In genomic region chr5:117497626-117498025, GRCh38 we compare ENCODE assay signal across 32 cellular contexts.
"Had no signal": no experiment of that assay in that cellular context is flagged by ENCODE, and none has a peak within 500 bp of the region (broad histone marks: within the 10 kb centered on the region; RNA-seq: fewer than 3 reads in every experiment).

No MANE protein-coding gene starts in this region.

- H3K4me3 ChIP-seq: adrenal gland, breast epithelium, MG63, Peyer's patch, SJCRH30 had no signal

- H3K4me2 ChIP-seq: KMS-11, SK-N-SH had no signal

- H3K4me1 Mint-ChIP-seq: activated naive CD4-positive, alpha-beta T cell treated with anti-CD3 and anti-CD28 coated beads, Interleukin-2, amount 10 ng/mL, durations not matched to agents 7 days and 5 days; activated naive CD8-positive, alpha-beta T cell treated with anti-CD3 and anti-CD28 coated beads for 36 hours had no signal

- H3K27me3 ChIP-seq: adrenal gland, breast epithelium, MG63, Peyer's patch, SJCRH30 had no signal

- H3K4me3 Mint-ChIP-seq: activated CD8-positive, alpha-beta T cell treated with anti-CD3 and anti-CD28 coated beads for 36 hours; activated naive CD4-positive, alpha-beta T cell treated with anti-CD3 and anti-CD28 coated beads, Interleukin-2, amount 10 ng/mL, durations not matched to agents 7 days and 5 days; activated naive CD8-positive, alpha-beta T cell treated with anti-CD3 and anti-CD28 coated beads for 36 hours; activated T-cell treated with anti-CD3 and anti-CD28 coated beads, Interleukin-2, amount 50 U/mL, for 72 hours had no signal

- H3K4me1 ChIP-seq: adrenal gland, breast epithelium, Peyer's patch, SJCRH30 had no signal

- H3K27ac ChIP-seq: adrenal gland, breast epithelium, KMS-11, Peyer's patch, RWPE1, SJCRH30, VCaP had no signal

- ATAC-seq: activated CD8-positive, alpha-beta T cell treated with anti-CD3 and anti-CD28 coated beads for 36 hours; activated T-cell treated with anti-CD3 and anti-CD28 coated beads, Interleukin-2, amount 50 U/mL, for 72 hours had no signal

- H3K27ac Mint-ChIP-seq: activated CD8-positive, alpha-beta T cell treated with anti-CD3 and anti-CD28 coated beads for 36 hours; activated naive CD4-positive, alpha-beta T cell treated with anti-CD3 and anti-CD28 coated beads, Interleukin-2, amount 10 ng/mL, durations not matched to agents 7 days and 5 days; activated naive CD8-positive, alpha-beta T cell treated with anti-CD3 and anti-CD28 coated beads for 36 hours; activated T-cell treated with anti-CD3 and anti-CD28 coated beads, Interleukin-2, amount 50 U/mL, for 72 hours; activated T-helper 2 cell treated with anti-CD3 and anti-CD28 coated beads, Interferon-gamma antibody, Interleukin-2, Interleukin-4, amounts not matched to agents 10 μg/mL and 5 μg/mL and 100 μg/mL, durations not matched to agents 14 hours and 24 hours and 36 hours had no signal

- H3K9me3 Mint-ChIP-seq: activated naive CD4-positive, alpha-beta T cell treated with anti-CD3 and anti-CD28 coated beads, Interleukin-2, amount 10 ng/mL, durations not matched to agents 7 days and 5 days; activated T-helper 2 cell treated with anti-CD3 and anti-CD28 coated beads, Interferon-gamma antibody, Interleukin-2, Interleukin-4, amounts not matched to agents 10 μg/mL and 5 μg/mL and 100 μg/mL, durations not matched to agents 14 hours and 24 hours and 36 hours had no signal

- H3K9ac ChIP-seq: KMS-11, SK-N-SH had no signal

- H3K36me3 Mint-ChIP-seq: activated naive CD4-positive, alpha-beta T cell treated with anti-CD3 and anti-CD28 coated beads, Interleukin-2, amount 10 ng/mL, durations not matched to agents 7 days and 5 days; activated naive CD8-positive, alpha-beta T cell treated with anti-CD3 and anti-CD28 coated beads for 36 hours had no signal

- H3K27me3 Mint-ChIP-seq: activated CD8-positive, alpha-beta T cell treated with anti-CD3 and anti-CD28 coated beads for 36 hours; activated naive CD4-positive, alpha-beta T cell treated with anti-CD3 and anti-CD28 coated beads, Interleukin-2, amount 10 ng/mL, durations not matched to agents 7 days and 5 days; activated naive CD8-positive, alpha-beta T cell treated with anti-CD3 and anti-CD28 coated beads for 36 hours had no signal

- DNase-seq: activated CD4-positive, alpha-beta T cell treated with anti-CD3 and anti-CD28 coated beads, Interleukin-2, amount 50 U/mL, for 1 hour; activated CD4-positive, CD25-positive, alpha-beta regulatory T cell; activated CD8-positive, alpha-beta memory T cell treated with anti-CD3 and anti-CD28 coated beads, Interleukin-2, amount 50 U/mL, for 4 hours; activated CD8-positive, alpha-beta T cell treated with anti-CD3 and anti-CD28 coated beads for 36 hours; activated gamma-delta T cell treated with Interleukin-2 at 50 U/mL for 16 hours; activated naive CD4-positive, alpha-beta T cell treated with anti-CD3 and anti-CD28 coated beads, Interleukin-2, amount 10 ng/mL, durations not matched to agents 7 days and 5 days; activated naive CD8-positive, alpha-beta T cell treated with anti-CD3 and anti-CD28 coated beads for 36 hours; activated T-cell treated with anti-CD3 and anti-CD28 coated beads, Interleukin-2, amount 50 U/mL, for 72 hours; adrenal gland; anterior cingulate cortex; MG63; MV-4-11; NCI-H1092 treated with DMSO at 0.1 percent for 48 hours; NCI-H1417 treated with DMSO at 0.1 percent for 48 hours; NCI-H1694 treated with DMSO at 0.1 percent for 48 hours; NCI-H2029 treated with DMSO at 0.1 percent for 48 hours; NCI-H345; NCI-H510A; NCI-H526 treated with DMSO at 0.1 percent for 48 hours; NCI-H82; NK-92 treated with Interleukin-12 subunit alpha and Interleukin-12 subunit beta, amount 100 ng/mL, for 24 hours; OCI-M1; Peyer's patch; Right ventricle myocardium superior; SJCRH30; SK-N-SH; T-helper 1 cell had no signal

- H3K36me3 ChIP-seq: adrenal gland, breast epithelium, MG63, Peyer's patch, SJCRH30 had no signal
